ENCODE assay signal across 17 cellular contexts in the genomic region with DNA sequence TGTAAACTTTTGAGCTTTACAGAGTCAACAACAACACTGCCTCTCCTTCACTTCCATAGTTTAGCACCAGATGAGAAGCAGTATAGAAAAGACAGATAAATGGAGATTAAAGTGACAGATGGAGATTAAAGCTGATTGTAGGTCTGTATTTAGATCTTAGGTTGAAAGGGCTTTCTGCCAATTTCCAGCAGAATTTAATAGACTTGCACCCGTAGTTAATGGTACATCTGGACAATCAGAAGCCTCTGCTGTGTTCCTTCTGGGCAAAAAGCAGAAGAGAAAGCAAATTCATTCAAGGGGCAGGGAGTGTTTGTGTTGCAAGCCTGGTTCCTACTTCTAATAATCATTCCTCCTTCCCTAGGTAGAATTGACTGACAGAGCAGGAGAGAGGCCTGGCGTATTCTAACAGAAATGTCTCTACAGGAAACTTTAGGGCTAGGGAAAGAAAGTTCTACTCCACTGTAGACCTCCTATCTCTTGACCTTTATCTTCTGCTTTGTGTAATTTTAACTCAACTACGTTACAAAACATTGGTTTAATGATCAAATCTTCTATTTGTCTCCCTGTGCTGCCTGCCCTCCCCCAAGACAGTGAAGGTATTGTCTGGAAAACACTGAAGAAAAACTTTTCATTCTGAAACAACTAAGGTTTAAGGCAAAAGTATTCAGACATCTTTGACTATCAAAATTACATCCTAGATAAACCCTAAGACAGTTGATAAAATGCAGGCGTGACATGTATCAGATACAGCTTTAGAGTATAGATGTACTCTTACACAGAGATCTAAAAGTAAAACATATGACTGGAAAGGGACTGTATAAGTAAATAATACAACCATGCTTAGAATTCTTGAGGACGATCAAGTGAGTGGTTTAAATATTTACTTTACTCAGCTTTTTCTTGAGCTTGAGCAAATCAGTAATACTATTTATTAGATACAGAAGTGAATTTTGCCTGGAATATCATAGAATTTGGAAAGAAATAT. TPM values are rescaled to one million over a fixed set of nuclear protein-coding genes. Genes with fewer than 3 reads are reported as not detected.
DNase-seq lines count a peak whose midpoint lies in the region; TF ChIP-seq lines count a peak whose summit lies in the region.
"Had no signal": no experiment of that assay in that cellular context is flagged by ENCODE, and none has a peak within 500 bp of the region (broad histone marks: within the 10 kb centered on the region; RNA-seq: fewer than 3 reads in every experiment).

No MANE protein-coding gene starts in this region.

- no peak overlapping the region for H3K27ac ChIP-seq in coronary artery
- H3K27ac ChIP-seq: KMS-11 had no signal

- TF ChIP-seq CTCF in coronary artery (IDR thresholded peaks at IDR 0.05): no peak

- H3K4me3 ChIP-seq in coronary artery: peak overlapping the region; percentile 11
- H3K4me3 ChIP-seq: HAP-1 had no signal

- DNase-seq in NCI-H748 (lab: John Stamatoyannopoulos, UW; ENCODE audit: unreplicated experiment) (peak; percentile 47), NCI-H748 treated with DMSO at 0.1 percent for 48 hours (lab: John Stamatoyannopoulos, UW) (no peak), NCI-H69 (lab: John Stamatoyannopoulos, UW) (peak; percentile 99), coronary artery (ENCODE audit: low spot score) (no peak), renal cortical epithelial cell (ENCODE audit: low read depth) (peak; percentile 50), NCI-H510A treated with DMSO at 0.1 percent for 48 hours (lab: John Stamatoyannopoulos, UW) (no peak), OCI-M2 (lab: John Stamatoyannopoulos, UW; ENCODE audit: unreplicated experiment) (no peak)
- no peak for DNase-seq in stimulated activated CD4-positive, alpha-beta T cell treated with anti-CD3 and anti-CD28 coated beads, Interleukin-15, amount 100 ng/mL, for 24 hours
- DNase-seq: activated CD4-positive, alpha-beta T cell treated with anti-CD3 and anti-CD28 coated beads, Interleukin-2, amount 50 U/mL, for 48 hours; activated naive CD4-positive, alpha-beta T cell treated with anti-CD3 and anti-CD28 coated beads for 36 hours; immature natural killer cell; naive thymus-derived CD4-positive, alpha-beta T cell; NCI-H774; small intestine; T-helper 17 cell had no signal

RNA-seq across cellular contexts. Expression of a gene that starts 44.5 kb away (rescaled TPM):
- total RNA-seq in renal cortical epithelial cell: 23.8 and 38.9 TPM in 2 replicates
- total RNA-seq: activated naive CD4-positive, alpha-beta T cell treated with anti-CD3 and anti-CD28 coated beads for 36 hours; naive thymus-derived CD4-positive, alpha-beta T cell; T-helper 17 cell had no signal

Comparison
In these comparisons a context has a peak if more than half of its experiments do, and no peak if none do; other contexts are left out.
1. DNase-seq: peak in NCI-H748 (single experiment), NCI-H69 (single experiment) and renal cortical epithelial cell (single experiment); none in NCI-H748 treated with DMSO at 0.1 percent for 48 hours (single experiment), coronary artery (single experiment), stimulated activated CD4-positive, alpha-beta T cell treated with anti-CD3 and anti-CD28 coated beads, Interleukin-15, amount 100 ng/mL, for 24 hours (single experiment), NCI-H510A treated with DMSO at 0.1 percent for 48 hours (single experiment) and OCI-M2 (single experiment).